In genomic region chr7:30027065-30027456, GRCh38 we compare ENCODE assay signal across 8 cellular contexts. TPM values are rescaled to one million over a fixed set of nuclear protein-coding genes. Genes with fewer than 3 reads are reported as not detected.
DNase-seq lines count a peak whose midpoint lies in the region; ATAC-seq, FAIRE-seq and TF ChIP-seq lines count a peak whose summit lies in the region.

No MANE protein-coding gene starts in this region.

- H3K27ac ChIP-seq in H9 (ENCODE audit: insufficient read length, low read depth, low read length) (no peak overlapping the region), breast epithelium (peak overlapping the region; percentile 61 to 92)

- no peaks in the 10 kb centered on the region for H4K20me1 ChIP-seq in H9 (ENCODE audit: control insufficient read depth, insufficient read depth, insufficient read length)

- peaks cover 7% of the 10 kb centered on the region for H3K79me1 ChIP-seq in H9 (ENCODE audit: insufficient read depth, low read depth, low read length, poor library complexity, severe bottlenecking)

- no peaks in the 10 kb centered on the region for H3K27me3 Mint-ChIP-seq in H9 (ENCODE audit: low read depth)

- no peaks in the 10 kb centered on the region for H3K36me3 ChIP-seq in breast epithelium

- no peak overlapping the region for H4K5ac ChIP-seq in H9 (ENCODE audit: insufficient read length, low read depth, low read length)

- TF ChIP-seq CTCF in H9 (conservative IDR thresholded peaks at IDR 0.05) (no peak), breast epithelium (IDR thresholded peaks at IDR 0.05) (no peak)

- peaks cover 23% of the 10 kb centered on the region; the same call in 1 of the 2 replicates for H3K79me2 ChIP-seq in H9 (ENCODE audit: insufficient read depth, low read length)

- H3K9me3 ChIP-seq in H9 (ENCODE audit: control insufficient read depth, low read depth, low read length): no peaks in the 10 kb centered on the region
- no peaks in the 10 kb centered on the region for H3K9me3 ChIP-seq in breast epithelium

- H3K4me3 Mint-ChIP-seq in H9: no peak overlapping the region; a peak in 3 of 5 replicates

- H3K56ac ChIP-seq in H9 (ENCODE audit: insufficient read length, low read depth, low read length): no peak overlapping the region

- H3K4me1 Mint-ChIP-seq in H9: peaks cover 25 to 27% of the 10 kb centered on the region in 2 experiments

- peaks cover 10% of the 10 kb centered on the region for H3K23me2 ChIP-seq in H9 (ENCODE audit: insufficient read length, low read depth, low read length, poor library complexity, severe bottlenecking)

- no peak overlapping the region for H3T11ph ChIP-seq in H9 (ENCODE audit: low read length)

- ATAC-seq in left colon: peak; percentile 48
- no peak for ATAC-seq in HG02885 (IDR thresholded peaks at IDR 0.05; ENCODE audit: poor library complexity, unreplicated experiment)
- no peak for ATAC-seq in HG03565 (IDR thresholded peaks at IDR 0.05; ENCODE audit: unreplicated experiment)

- no peak overlapping the region for H3K18ac ChIP-seq in H9 (ENCODE audit: insufficient read length, low read depth, low read length)

- H3K27ac Mint-ChIP-seq in H9: peak overlapping the region in 2 of 3 experiments; percentile 75 to 85; a peak in 3 of 7 replicates

- peaks cover 2 to 6% (median 2%) of the 10 kb centered on the region in 3 experiments; a peak in 5 of 7 replicates for H3K36me3 Mint-ChIP-seq in H9 (ENCODE audit: insufficient read depth in 1 of 3, low read depth in 3 of 3)

- no peak overlapping the region for H4K91ac ChIP-seq in H9 (ENCODE audit: insufficient read length, low read depth, low read length)

- H2BK15ac ChIP-seq in H9 (ENCODE audit: low read depth, low read length): no peak overlapping the region

- FAIRE-seq in RCC 7860 (lab: Jason Lieb, UNC): peak; percentile 79

- intact Hi-C loops in breast epithelium (cut with DNase I; ENCODE audit: low total_unique reads) (no loop called here), left colon (cut with DNase I, micrococcal nuclease) (no loop called here)

- no CpG with 5 or more reads among the region's 10 CpGs for WGBS in H9 (ENCODE audit: extremely low coverage, insufficient read length, low lambda C conversion rate)

- H2AFZ ChIP-seq in H9 (ENCODE audit: low read length): peak overlapping the region; percentile 69

- no peak overlapping the region for H3K23ac ChIP-seq in H9 (ENCODE audit: insufficient read length, low read depth, low read length)

- H2BK20ac ChIP-seq in H9 (ENCODE audit: low read depth, low read length, poor library complexity, severe bottlenecking): no peak overlapping the region

- H3K9ac ChIP-seq in H9 (ENCODE audit: extremely low read depth, insufficient read length, low read length): peak overlapping the region; percentile 4

- H3K4me1 ChIP-seq in H9 (ENCODE audit: insufficient read depth, low read length): peaks cover 4% of the 10 kb centered on the region; the same call in 1 of the 2 replicates
- H3K4me1 ChIP-seq in breast epithelium: peaks cover 0 to 15% of the 10 kb centered on the region in 2 donors

- H3K14ac ChIP-seq in H9 (ENCODE audit: insufficient read depth, low read length): no peak overlapping the region

- H3K27me3 ChIP-seq in H9 (ENCODE audit: insufficient read depth, low read length): no peaks in the 10 kb centered on the region
- H3K27me3 ChIP-seq in breast epithelium: no peaks in the 10 kb centered on the region

- H4K8ac ChIP-seq in H9 (replicated peaks; ENCODE audit: insufficient read length, low read depth, low read length): no peak overlapping the region

- no peaks in the 10 kb centered on the region for H3K9me3 Mint-ChIP-seq in H9

- DNase-seq in DMS79 treated with DMSO at 0.1 percent for 48 hours (lab: John Stamatoyannopoulos, UW): peak; percentile 64
- DNase-seq in H9: no peak
- peak; percentile 77 for DNase-seq in RCC 7860 (ENCODE audit: low spot score)
- DNase-seq in breast epithelium (ENCODE audit: low spot score in 2 of 2): peak in 1 of 2 donors; percentile 20
- DNase-seq in left colon: no peak
- DNase-seq in stimulated activated naive CD4-positive, alpha-beta T cell (lab: John Stamatoyannopoulos, UW): peak in 4 of 6 experiments; percentile 28 to 75 (median 43)

- no peak for TF ChIP-seq POLR2A in breast epithelium (IDR thresholded peaks at IDR 0.05)

- H3K4ac ChIP-seq in H9 (ENCODE audit: low read depth, low read length): no peak overlapping the region

- H2BK120ac ChIP-seq in H9 (ENCODE audit: low read depth, low read length, poor library complexity, severe bottlenecking): no peak overlapping the region

- peak overlapping the region; percentile 79 to 96 (median 87) for H3K4me3 ChIP-seq in breast epithelium

- peak overlapping the region; percentile 93 for H3K4me2 ChIP-seq in H9 (ENCODE audit: insufficient read depth, insufficient read length, low read length)

- no peak overlapping the region for H2AK5ac ChIP-seq in H9 (ENCODE audit: insufficient read length, low read length)

- no peak overlapping the region for H2BK5ac ChIP-seq in H9 (ENCODE audit: insufficient read length, low read length)

- H2BK12ac ChIP-seq in H9 (ENCODE audit: insufficient read length, low read depth, low read length): no peak overlapping the region

RNA-seq across cellular contexts. Expression of gene FKBP14, which starts 0.6 kb away (rescaled TPM):
- total RNA-seq in H9 (2021) (10.1 and 11.5 TPM in 2 replicates), breast epithelium (10 to 100 TPM in 1 of 3 donors, 1 to 10 TPM in 2; 3.8 to 13.0 (median 9.5) TPM), left colon (10 to 100 TPM in 1 of 2 donors, 1 to 10 TPM in 1; 8.8 to 10.3 TPM)

RNA-seq across cellular contexts. Expression of gene PLEKHA8, which starts 1.2 kb away (rescaled TPM):
- total RNA-seq in H9 (2021) (37.0 and 40.5 TPM in 2 replicates), breast epithelium (10 to 100 TPM in 2 of 3 donors, 1 to 10 TPM in 1; 7.5 to 15.1 (median 14.0) TPM), left colon (10 to 100 TPM; 12.4 to 13.6 TPM)

RNA-seq across cellular contexts. Expression of gene SCRN1, which starts 37.5 kb away (rescaled TPM):
- total RNA-seq in H9 (2021) (101 and 109 TPM in 2 replicates), breast epithelium (10 to 100 TPM; 25.9 to 32.0 (median 31.5) TPM), left colon (10 to 100 TPM in 1 of 2 donors, 1 to 10 TPM in 1; 9.6 to 13.4 TPM)

Comparison
In these comparisons a context has a peak if more than half of its experiments do, and no peak if none do; other contexts are left out.
1. DNase-seq: peak in DMS79 treated with DMSO at 0.1 percent for 48 hours (single experiment), RCC 7860 (single experiment) and stimulated activated naive CD4-positive, alpha-beta T cell (4 of 6); none in H9 (single experiment) and left colon (0 of 2).